In genomic region chr9:85178486-85178885, GRCh38 we compare ENCODE assay signal across 13 cellular contexts.
DNase-seq lines count a peak whose midpoint lies in the region; ATAC-seq and TF ChIP-seq lines count a peak whose summit lies in the region.
"Had no signal": no experiment of that assay in that cellular context is flagged by ENCODE, and none has a peak within 500 bp of the region (broad histone marks: within the 10 kb centered on the region; RNA-seq: fewer than 3 reads in every experiment).

No MANE protein-coding gene starts in this region.

- H3K27ac Mint-ChIP-seq in nephron progenitor cell (peak overlapping the region; percentile 84), T-cell (no peak overlapping the region)
- H3K27ac Mint-ChIP-seq: activated naive CD8-positive, alpha-beta T cell treated with anti-CD3 and anti-CD28 coated beads, Interleukin-2, amount 50 U/mL, for 24 hours had no signal

- H3K36me3 Mint-ChIP-seq in nephron progenitor cell (ENCODE audit: low read depth): no peaks in the 10 kb centered on the region
- no peaks in the 10 kb centered on the region for H3K36me3 Mint-ChIP-seq in T-cell

- H3K4me3 Mint-ChIP-seq in nephron progenitor cell: peak overlapping the region; percentile 72
- H3K4me3 Mint-ChIP-seq in T-cell: no peak overlapping the region
- H3K4me3 Mint-ChIP-seq: activated naive CD8-positive, alpha-beta T cell treated with anti-CD3 and anti-CD28 coated beads, Interleukin-2, amount 50 U/mL, for 24 hours had no signal

- no peak for TF ChIP-seq CTCF in nephron progenitor cell (IDR thresholded peaks at IDR 0.05)

- POLR2A ChIA-PET in T-cell (lab: Charles Lee): no interaction called here

- DNase-seq in ELF-1 (ENCODE audit: low read depth, low spot score): peak; percentile 18
- DNase-seq in NCI-H2081 treated with DMSO at 0.1 percent for 48 hours (lab: John Stamatoyannopoulos, UW): peak; percentile 6
- peak; percentile 58 for DNase-seq in SK-N-DZ (ENCODE audit: low spot score)
- peak; percentile 36 for DNase-seq in nephron progenitor cell
- DNase-seq in NCI-H524 (lab: John Stamatoyannopoulos, UW): no peak
- no peak for DNase-seq in T-cell
- DNase-seq in RKO (ENCODE audit: low spot score): no peak
- DNase-seq in OCI-M1 (lab: John Stamatoyannopoulos, UW): no peak
- DNase-seq: activated naive CD8-positive, alpha-beta T cell treated with anti-CD3 and anti-CD28 coated beads, Interleukin-2, amount 50 U/mL, for 24 hours; right cardiac atrium; stimulated activated CD4-positive, alpha-beta T cell treated with anti-CD3 and anti-CD28 coated beads, Interleukin-4, amount 100 ng/mL, for 4 hours; stimulated activated naive CD4-positive, alpha-beta T cell treated with Interleukin-2 at 50 U/mL for 16 hours had no signal

- peaks cover 60% of the 10 kb centered on the region for H3K4me1 Mint-ChIP-seq in nephron progenitor cell
- H3K4me1 Mint-ChIP-seq in T-cell: no peaks in the 10 kb centered on the region
- H3K4me1 Mint-ChIP-seq: activated naive CD8-positive, alpha-beta T cell treated with anti-CD3 and anti-CD28 coated beads, Interleukin-2, amount 50 U/mL, for 24 hours had no signal

- ATAC-seq in T-cell (replicated peaks in 1 of 4): no peak
- ATAC-seq: activated CD4-positive, CD25-positive, alpha-beta regulatory T cell treated with anti-CD3 and anti-CD28 coated beads, Interleukin-2, amount 50 U/mL, for 24 hours; activated naive CD8-positive, alpha-beta T cell treated with anti-CD3 and anti-CD28 coated beads, Interleukin-2, amount 50 U/mL, for 24 hours; right cardiac atrium had no signal

- peaks cover 5% of the 10 kb centered on the region for H3K27me3 Mint-ChIP-seq in nephron progenitor cell (ENCODE audit: low read depth, poor library complexity)
- peaks cover 0 to 21% of the 10 kb centered on the region in 2 donors for H3K27me3 Mint-ChIP-seq in T-cell

- CTCF ChIA-PET in T-cell (lab: Charles Lee): no interaction called here

- H3K9me3 Mint-ChIP-seq in nephron progenitor cell: no peaks in the 10 kb centered on the region
- peaks cover 0 to 3% (median 0%) of the 10 kb centered on the region in 3 donors for H3K9me3 Mint-ChIP-seq in T-cell
- H3K9me3 Mint-ChIP-seq: activated naive CD8-positive, alpha-beta T cell treated with anti-CD3 and anti-CD28 coated beads, Interleukin-2, amount 50 U/mL, for 24 hours had no signal

Comparison
In these comparisons a context has a peak if more than half of its experiments do, and no peak if none do; other contexts are left out.
1. DNase-seq: peak in ELF-1 (single experiment), NCI-H2081 treated with DMSO at 0.1 percent for 48 hours (single experiment), SK-N-DZ (single experiment) and nephron progenitor cell (single experiment); none in NCI-H524 (0 of 2), T-cell (0 of 34), RKO (single experiment) and OCI-M1 (single experiment).